Comparison of ENCODE assay signal across 8 cellular contexts in genomic region chr9:36163049-36163839, GRCh38. TPM values are rescaled to one million over a fixed set of nuclear protein-coding genes. Genes with fewer than 3 reads are reported as not detected.
DNase-seq lines count a peak whose midpoint lies in the region; ATAC-seq and TF ChIP-seq lines count a peak whose summit lies in the region.

No MANE protein-coding gene starts in this region.

- H3K27ac Mint-ChIP-seq in activated CD8-positive, alpha-beta memory T cell treated with anti-CD3 and anti-CD28 coated beads, Interleukin-2, amount 10 ng/mL, durations not matched to agents 7 days and 5 days, result no peak overlapping the region

- H3K4me3 Mint-ChIP-seq in activated CD8-positive, alpha-beta memory T cell treated with anti-CD3 and anti-CD28 coated beads, Interleukin-2, amount 10 ng/mL, durations not matched to agents 7 days and 5 days, result no peak overlapping the region

- DNase-seq in AG08396 (ENCODE audit: low spot score), result peak; percentile 25
- no peak for DNase-seq in RWPE1 (ENCODE audit: low spot score)
- DNase-seq in foreskin fibroblast, result peak; percentile 49 to 68
- DNase-seq in SHP77 (lab: John Stamatoyannopoulos, UW), result no peak
- no peak for DNase-seq in stimulated activated naive CD4-positive, alpha-beta T cell treated with Interleukin-2 at 50 U/mL for 16 hours (lab: John Stamatoyannopoulos, UW)
- no peak for DNase-seq in activated CD8-positive, alpha-beta memory T cell treated with anti-CD3 and anti-CD28 coated beads, Interleukin-2, amount 10 ng/mL, durations not matched to agents 7 days and 5 days
- no peak for DNase-seq in HEK293T (ENCODE audit: extremely low spot score)

- H3K4me1 Mint-ChIP-seq in activated CD8-positive, alpha-beta memory T cell treated with anti-CD3 and anti-CD28 coated beads, Interleukin-2, amount 10 ng/mL, durations not matched to agents 7 days and 5 days, result peaks cover 7% of the 10 kb centered on the region

- CTCF ChIA-PET in RWPE1 (lab: Yijun Ruan, JAX) (no interaction called here), HEK293T (lab: Yijun Ruan, JAX) (interaction anchor here (2.2 kb wide), 1 partner anchor 60 kb away, joined by 11 read pairs; no protein-coding TSS in a partner anchor)
- CTCF ChIA-PET in activated CD8-positive, alpha-beta memory T cell treated with anti-CD3 and anti-CD28 coated beads, Interleukin-2, amount 10 ng/mL, durations not matched to agents 7 days and 5 days (lab: Charles Lee), result interaction anchor here (0.6 to 9.6 kb wide), 11 partner anchors 7 to 75 kb away, joined by 3 to 295 read pairs (median 5); partner anchors contain the start of gene CLTA

- TF ChIP-seq CTCF in RWPE1 (conservative IDR thresholded peaks at IDR 0.05; ENCODE audit: low read depth), result no peak
- TF ChIP-seq CTCF in foreskin fibroblast (IDR thresholded peaks at IDR 0.05; ENCODE audit: low read depth, low read length), result no peak
- TF ChIP-seq CTCF in neutrophil (IDR thresholded peaks at IDR 0.05), result no peak

- H3K27me3 Mint-ChIP-seq in activated CD8-positive, alpha-beta memory T cell treated with anti-CD3 and anti-CD28 coated beads, Interleukin-2, amount 10 ng/mL, durations not matched to agents 7 days and 5 days, result peaks cover 15% of the 10 kb centered on the region

- no peak for ATAC-seq in activated CD8-positive, alpha-beta memory T cell treated with anti-CD3 and anti-CD28 coated beads, Interleukin-2, amount 10 ng/mL, durations not matched to agents 7 days and 5 days

- H3K4me3 ChIP-seq in foreskin fibroblast (ENCODE audit: low read depth in 1 of 2, low read length in 2 of 2), result no peak overlapping the region
- H3K4me3 ChIP-seq in neutrophil (ENCODE audit: low read depth in 1 of 2, low read length in 1 of 2), result no peak overlapping the region

- no peaks in the 10 kb centered on the region for H3K9me3 Mint-ChIP-seq in activated CD8-positive, alpha-beta memory T cell treated with anti-CD3 and anti-CD28 coated beads, Interleukin-2, amount 10 ng/mL, durations not matched to agents 7 days and 5 days (ENCODE audit: low read depth)

- H3K36me3 ChIP-seq in neutrophil, result peaks cover 56% of the 10 kb centered on the region

- no peaks in the 10 kb centered on the region for H3K9me3 ChIP-seq in neutrophil

- H3K4me1 ChIP-seq in neutrophil (ENCODE audit: control insufficient read depth in 1 of 2, insufficient read depth in 1 of 2, low read depth in 1 of 2, low read length in 1 of 2), result peaks cover 15 to 31% of the 10 kb centered on the region in 2 experiments

- H3K27ac ChIP-seq in RWPE1 (peak overlapping the region; percentile 51), neutrophil (peak overlapping the region; percentile 68)

- H3K36me3 Mint-ChIP-seq in activated CD8-positive, alpha-beta memory T cell treated with anti-CD3 and anti-CD28 coated beads, Interleukin-2, amount 10 ng/mL, durations not matched to agents 7 days and 5 days, result peaks cover 11% of the 10 kb centered on the region

- H3K27me3 ChIP-seq in neutrophil, result no peaks in the 10 kb centered on the region

- POLR2A ChIA-PET in RWPE1 (lab: Yijun Ruan, JAX; ENCODE audit: low non-redundant PET), result no interaction called here
- POLR2A ChIA-PET in HEK293T (lab: Yijun Ruan, JAX), result interaction anchor here (0.9 to 1.4 kb wide), 4 partner anchors 16 to 217 kb away, joined by 3 to 6 read pairs (median 3); partner anchors contain the start of gene GLIPR2

TF ChIP-seq in HEK293T, 16 proteins besides CTCF, POLR2A, EP300 and RAD21:
- no peak for TF ChIP-seq PKNOX1 (IDR thresholded peaks at IDR 0.05)
- TF ChIP-seq NFRKB (IDR thresholded peaks at IDR 0.05), result no peak
- TF ChIP-seq ZNF384 (IDR thresholded peaks at IDR 0.05), result no peak
- TF ChIP-seq ARNT (IDR thresholded peaks at IDR 0.05), result no peak
- no peak for TF ChIP-seq BHLHE40 (IDR thresholded peaks at IDR 0.05; ENCODE audit: borderline replicate concordance)
- no peak for TF ChIP-seq CTBP1 (IDR thresholded peaks at IDR 0.05; ENCODE audit: borderline replicate concordance)
- TF ChIP-seq FOXK2 (IDR thresholded peaks at IDR 0.05), result no peak
TF ChIP-seq in HEK293T: peak in this region for 0.

RNA-seq across cellular contexts. Expression of gene CCIN, which starts 5.9 kb away (rescaled TPM):
- total RNA-seq in activated CD8-positive, alpha-beta memory T cell treated with anti-CD3 and anti-CD28 coated beads, Interleukin-2, amount 10 ng/mL, durations not matched to agents 7 days and 5 days, result under 1 TPM in 1 of 2 experiments, not detected in 1; 0.15 TPM

RNA-seq across cellular contexts. Expression of gene GLIPR2, which starts 26.7 kb away (rescaled TPM):
- total RNA-seq in activated CD8-positive, alpha-beta memory T cell treated with anti-CD3 and anti-CD28 coated beads, Interleukin-2, amount 10 ng/mL, durations not matched to agents 7 days and 5 days, result 10 to 100 TPM; 28.4 to 49.8 TPM

RNA-seq across cellular contexts. Expression of gene CLTA, which starts 27.5 kb away (rescaled TPM):
- total RNA-seq in activated CD8-positive, alpha-beta memory T cell treated with anti-CD3 and anti-CD28 coated beads, Interleukin-2, amount 10 ng/mL, durations not matched to agents 7 days and 5 days, result 100 to 1,000 TPM; 156 to 177 TPM

Comparison
In these comparisons a context has a peak if more than half of its experiments do, and no peak if none do; other contexts are left out.
1. DNase-seq: peak in AG08396 (single experiment) and foreskin fibroblast (2 of 2); none in RWPE1 (single experiment), SHP77 (0 of 2), stimulated activated naive CD4-positive, alpha-beta T cell treated with Interleukin-2 at 50 U/mL for 16 hours (single experiment), activated CD8-positive, alpha-beta memory T cell treated with anti-CD3 and anti-CD28 coated beads, Interleukin-2, amount 10 ng/mL, durations not matched to agents 7 days and 5 days (single experiment) and HEK293T (single experiment).